ENCODE assay signal across 11 cellular contexts in genomic region chr2:109637749-109638570, GRCh38. TPM values are rescaled to one million over a fixed set of nuclear protein-coding genes. Genes with fewer than 3 reads are reported as not detected.
DNase-seq lines count a peak whose midpoint lies in the region; ATAC-seq and TF ChIP-seq lines count a peak whose summit lies in the region.
"Had no signal": no experiment of that assay in that cellular context is flagged by ENCODE, and none has a peak within 500 bp of the region (broad histone marks: within the 10 kb centered on the region; RNA-seq: fewer than 3 reads in every experiment).

No MANE protein-coding gene starts in this region.

- H3K4me1 ChIP-seq in smooth muscle cell (ENCODE audit: low read depth), result no peaks in the 10 kb centered on the region
- H3K4me1 ChIP-seq: parathyroid adenoma had no signal

- H3K9me3 Mint-ChIP-seq in activated CD4-positive, alpha-beta T cell treated with anti-CD3 and anti-CD28 coated beads, Interleukin-2, amount 10 ng/mL, durations not matched to agents 24 days and 14 days, result no peaks in the 10 kb centered on the region
- no peaks in the 10 kb centered on the region for H3K9me3 Mint-ChIP-seq in T-helper 2 cell treated with Interferon-gamma antibody and Interleukin-4, amounts not matched to agents 5 μg/mL and 100 μg/mL, for 36 hours
- H3K9me3 Mint-ChIP-seq: T-cell had no signal

- no peaks in the 10 kb centered on the region for H4K20me1 ChIP-seq in smooth muscle cell (ENCODE audit: low read depth)

- H3F3A ChIP-seq in smooth muscle cell (ENCODE audit: low read depth), result no peaks in the 10 kb centered on the region

- H2AFZ ChIP-seq in smooth muscle cell (ENCODE audit: low read depth), result peak overlapping the region; percentile 7
- H2AFZ ChIP-seq: parathyroid adenoma had no signal

- H3K27me3 ChIP-seq in smooth muscle cell (ENCODE audit: low read depth), result no peaks in the 10 kb centered on the region
- H3K27me3 ChIP-seq: upper lobe of left lung had no signal

- TF ChIP-seq CTCF in smooth muscle cell (IDR thresholded peaks at IDR 0.05; ENCODE audit: borderline replicate concordance, insufficient read depth, poor library complexity, severe bottlenecking), result no peak

- H3K36me3 ChIP-seq in smooth muscle cell (ENCODE audit: low read depth), result no peaks in the 10 kb centered on the region
- H3K36me3 ChIP-seq: upper lobe of left lung had no signal

- no peak overlapping the region for H3K4me3 Mint-ChIP-seq in activated CD4-positive, alpha-beta T cell treated with anti-CD3 and anti-CD28 coated beads, Interleukin-2, amount 10 ng/mL, durations not matched to agents 24 days and 14 days
- no peak overlapping the region for H3K4me3 Mint-ChIP-seq in T-helper 2 cell treated with Interferon-gamma antibody and Interleukin-4, amounts not matched to agents 5 μg/mL and 100 μg/mL, for 36 hours
- H3K4me3 Mint-ChIP-seq: T-cell had no signal

- no peaks in the 10 kb centered on the region for H3K79me2 ChIP-seq in smooth muscle cell (ENCODE audit: low read depth)
- H3K79me2 ChIP-seq: parathyroid adenoma had no signal

- WGBS in smooth muscle cell (ENCODE audit: low lambda C conversion rate), result 74% methylated on average over 9 of the region's 9 CpGs

- no peaks in the 10 kb centered on the region for H3K36me3 Mint-ChIP-seq in activated CD4-positive, alpha-beta T cell treated with anti-CD3 and anti-CD28 coated beads, Interleukin-2, amount 10 ng/mL, durations not matched to agents 24 days and 14 days (ENCODE audit: low read depth)
- no peaks in the 10 kb centered on the region for H3K36me3 Mint-ChIP-seq in T-helper 2 cell treated with Interferon-gamma antibody and Interleukin-4, amounts not matched to agents 5 μg/mL and 100 μg/mL, for 36 hours (ENCODE audit: low read depth)
- H3K36me3 Mint-ChIP-seq: T-cell had no signal

- peaks cover 11% of the 10 kb centered on the region for H3K4me1 Mint-ChIP-seq in activated CD4-positive, alpha-beta T cell treated with anti-CD3 and anti-CD28 coated beads, Interleukin-2, amount 10 ng/mL, durations not matched to agents 24 days and 14 days
- peaks cover 10% of the 10 kb centered on the region for H3K4me1 Mint-ChIP-seq in T-helper 2 cell treated with Interferon-gamma antibody and Interleukin-4, amounts not matched to agents 5 μg/mL and 100 μg/mL, for 36 hours (ENCODE audit: low read depth)

- H3K4me2 ChIP-seq in smooth muscle cell, result no peak overlapping the region

- peak; percentile 71 for ATAC-seq in HG02973 (IDR thresholded peaks at IDR 0.05; ENCODE audit: unreplicated experiment)
- no peak for ATAC-seq in left colon

- H3K27ac ChIP-seq in smooth muscle cell (ENCODE audit: low read depth), result no peak overlapping the region
- H3K27ac ChIP-seq: parathyroid adenoma had no signal

- intact Hi-C loops in activated CD4-positive, alpha-beta T cell treated with anti-CD3 and anti-CD28 coated beads, Interleukin-2, amount 10 ng/mL, durations not matched to agents 24 days and 14 days (cut with micrococcal nuclease), result no loop called here
- intact Hi-C loops in left colon (cut with DNase I, micrococcal nuclease), result no loop called here

- peak overlapping the region; percentile 13 for H3K27ac Mint-ChIP-seq in activated CD4-positive, alpha-beta T cell treated with anti-CD3 and anti-CD28 coated beads, Interleukin-2, amount 10 ng/mL, durations not matched to agents 24 days and 14 days
- H3K27ac Mint-ChIP-seq in T-helper 2 cell treated with Interferon-gamma antibody and Interleukin-4, amounts not matched to agents 5 μg/mL and 100 μg/mL, for 36 hours, result peak overlapping the region; percentile 66

- H3K9me3 ChIP-seq in smooth muscle cell (replicated peaks; ENCODE audit: low read depth), result no peaks in the 10 kb centered on the region
- H3K9me3 ChIP-seq: upper lobe of left lung had no signal

- H3K4me3 ChIP-seq in smooth muscle cell, result no peak overlapping the region
- H3K4me3 ChIP-seq: upper lobe of left lung had no signal

- peaks cover 1% of the 10 kb centered on the region for H3K27me3 Mint-ChIP-seq in activated CD4-positive, alpha-beta T cell treated with anti-CD3 and anti-CD28 coated beads, Interleukin-2, amount 10 ng/mL, durations not matched to agents 24 days and 14 days
- H3K27me3 Mint-ChIP-seq in T-helper 2 cell treated with Interferon-gamma antibody and Interleukin-4, amounts not matched to agents 5 μg/mL and 100 μg/mL, for 36 hours (ENCODE audit: low read depth), result no peaks in the 10 kb centered on the region

- no peak for DNase-seq in activated CD4-positive, alpha-beta T cell treated with anti-CD3 and anti-CD28 coated beads, Interleukin-2, amount 10 ng/mL, durations not matched to agents 24 days and 14 days
- DNase-seq in activated CD4-positive, alpha-beta T cell treated with anti-CD3 and anti-CD28 coated beads for 4 hours, result no peak
- DNase-seq in T-helper 2 cell treated with Interferon-gamma antibody and Interleukin-4, amounts not matched to agents 5 μg/mL and 100 μg/mL, for 36 hours (ENCODE audit: low spot score), result no peak
- DNase-seq in smooth muscle cell (lab: John Stamatoyannopoulos, UW; ENCODE audit: unreplicated experiment), result no peak
- DNase-seq in left colon, result no peak
- DNase-seq in glomerular visceral epithelial cell (ENCODE audit: extremely low spot score), result no peak
- DNase-seq in activated CD4-positive, alpha-beta T cell treated with anti-CD3 and anti-CD28 coated beads for 48 hours, result no peak
- DNase-seq: T-cell, upper lobe of left lung had no signal

- no peak overlapping the region for H3K9ac ChIP-seq in smooth muscle cell (ENCODE audit: low read depth)
- H3K9ac ChIP-seq: parathyroid adenoma had no signal

RNA-seq across cellular contexts. Expression of gene SOWAHC, which starts 23.8 kb away (rescaled TPM):
- 0.26 TPM in 2 replicates for total RNA-seq in activated CD4-positive, alpha-beta T cell treated with anti-CD3 and anti-CD28 coated beads, Interleukin-2, amount 10 ng/mL, durations not matched to agents 24 days and 14 days
- total RNA-seq in smooth muscle cell (31.2 and 31.3 TPM in 2 replicates), left colon (10 to 100 TPM; 42.4 to 55.8 TPM)
- polyA plus RNA-seq in smooth muscle cell, result 20.2 and 24.4 TPM in 2 replicates

RNA-seq across cellular contexts. Expression of gene SEPTIN10, which starts 24.2 kb away (rescaled TPM):
- 0.14 and 0.50 TPM in 2 replicates for total RNA-seq in activated CD4-positive, alpha-beta T cell treated with anti-CD3 and anti-CD28 coated beads, Interleukin-2, amount 10 ng/mL, durations not matched to agents 24 days and 14 days
- total RNA-seq in smooth muscle cell (92.1 and 102 TPM in 2 replicates), left colon (10 to 100 TPM; 77.1 to 80.8 TPM)
- 39.2 and 48.8 TPM in 2 replicates for polyA plus RNA-seq in smooth muscle cell

Comparison
In these comparisons a context has a peak if more than half of its experiments do, and no peak if none do; other contexts are left out.
1. RNA of gene SOWAHC, which starts 23.8 kb away (total RNA-seq): 42.4 to 55.8 TPM in left colon and 31.2 to 31.3 TPM in smooth muscle cell; 0.26 TPM in activated CD4-positive, alpha-beta T cell treated with anti-CD3 and anti-CD28 coated beads, Interleukin-2, amount 10 ng/mL, durations not matched to agents 24 days and 14 days; every median in the first group is over 10 times any median in the second.
2. RNA of gene SEPTIN10, which starts 24.2 kb away (total RNA-seq): 92.1 to 102 TPM in smooth muscle cell and 77.1 to 80.8 TPM in left colon; 0.14 to 0.50 TPM in activated CD4-positive, alpha-beta T cell treated with anti-CD3 and anti-CD28 coated beads, Interleukin-2, amount 10 ng/mL, durations not matched to agents 24 days and 14 days; every median in the first group is over 10 times any median in the second.